ENCODE assay signal across 10 cellular contexts in the genomic region with DNA sequence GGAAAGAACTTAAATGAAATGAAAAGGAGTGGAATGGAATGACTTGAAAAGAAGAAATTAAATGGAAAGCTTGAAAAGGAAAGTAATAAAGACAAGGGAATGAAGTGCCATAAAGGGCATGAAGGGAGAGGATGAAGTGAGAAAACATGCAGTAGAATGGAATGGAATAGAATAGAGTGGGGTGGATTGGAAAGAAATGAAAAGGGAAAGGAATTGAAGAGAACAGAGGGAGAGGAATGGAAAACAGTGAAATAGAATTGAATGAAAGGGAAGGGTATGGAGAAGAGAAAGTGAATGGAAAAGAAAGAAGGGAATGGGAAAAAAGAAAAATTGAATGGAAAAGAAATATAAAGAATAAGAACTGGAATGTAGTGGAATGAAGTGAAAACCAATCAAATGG. TPM values are rescaled to one million over a fixed set of nuclear protein-coding genes. Genes with fewer than 3 reads are reported as not detected.
"Had no signal": no experiment of that assay in that cellular context is flagged by ENCODE, and none has a peak within 500 bp of the region (broad histone marks: within the 10 kb centered on the region; RNA-seq: fewer than 3 reads in every experiment).

No MANE protein-coding gene starts in this region.

- H3K9me3 Mint-ChIP-seq: HFFc6 had no signal

- H3K4me3 ChIP-seq: GM23338 had no signal

- H3K27ac ChIP-seq: HL-60 had no signal

- H3K4me3 Mint-ChIP-seq: GM23338, H9, HFFc6 had no signal

- H3K27ac Mint-ChIP-seq: GM23338, H9, HFFc6, IgD-negative memory B cell had no signal

- H3K4me2 ChIP-seq: GM23338 had no signal

- H3K4me1 Mint-ChIP-seq: GM23338, H9, IgD-negative memory B cell had no signal

- H2AFZ ChIP-seq: GM23338 had no signal

- ATAC-seq: GM23338, HepG2 had no signal

- DNase-seq: H9, HCEC 1CT, HFFc6, KBM-7 had no signal

RNA-seq across cellular contexts. Expression of gene CEACAM20, which starts 20.0 kb away (rescaled TPM):
- total RNA-seq: GM23338, H1, H9, HepG2, HFFc6, HT1080 had no signal
- polyA plus RNA-seq: GM23338, H1, IgD-negative memory B cell had no signal
